10 cellular contexts compared by ENCODE assay signal in the genomic region with DNA sequence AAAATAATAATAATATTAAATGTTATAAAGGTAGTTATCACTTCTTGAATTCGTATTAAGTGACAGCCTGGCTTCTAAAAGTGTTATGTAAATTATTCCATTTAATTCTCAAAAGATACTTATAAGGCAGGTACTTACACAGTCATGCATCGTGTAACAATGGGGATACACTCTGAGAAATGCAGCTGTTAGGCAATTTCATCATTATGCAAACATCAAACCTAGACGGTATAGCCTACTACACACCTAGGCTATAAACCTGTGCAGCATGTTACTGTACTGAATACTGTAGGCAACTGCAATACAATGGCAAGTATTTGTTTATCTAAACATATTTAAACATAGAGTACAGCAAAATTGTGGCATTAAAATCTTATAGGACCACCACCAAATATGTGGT. TPM values are rescaled to one million over a fixed set of nuclear protein-coding genes. Genes with fewer than 3 reads are reported as not detected.
DNase-seq lines count a peak whose midpoint lies in the region; ATAC-seq, FAIRE-seq and TF ChIP-seq lines count a peak whose summit lies in the region.
"Had no signal": no experiment of that assay in that cellular context is flagged by ENCODE, and none has a peak within 500 bp of the region (broad histone marks: within the 10 kb centered on the region; RNA-seq: fewer than 3 reads in every experiment).

No MANE protein-coding gene starts in this region.

- H3K4me3 Mint-ChIP-seq in activated naive CD8-positive, alpha-beta T cell, result peak overlapping the region; percentile 88
- no peak overlapping the region for H3K4me3 Mint-ChIP-seq in activated naive CD8-positive, alpha-beta T cell treated with anti-CD3 and anti-CD28 coated beads for 36 hours
- H3K4me3 Mint-ChIP-seq in GM23338, result no peak overlapping the region
- no peak overlapping the region for H3K4me3 Mint-ChIP-seq in stimulated activated effector memory CD8-positive, alpha-beta T cell treated with anti-CD3 and anti-CD28 coated beads, Interleukin-12 subunit alpha, Interleukin-12 subunit beta, amount 100 ng/mL, for 72 hours

- peaks cover 57% of the 10 kb centered on the region for H3K4me1 Mint-ChIP-seq in activated naive CD8-positive, alpha-beta T cell (ENCODE audit: low read depth)
- peaks cover 27% of the 10 kb centered on the region for H3K4me1 Mint-ChIP-seq in activated naive CD8-positive, alpha-beta T cell treated with anti-CD3 and anti-CD28 coated beads for 36 hours
- H3K4me1 Mint-ChIP-seq in GM23338, result peaks cover 7% of the 10 kb centered on the region; the same call in 2 of the 3 replicates
- peaks cover 16% of the 10 kb centered on the region for H3K4me1 Mint-ChIP-seq in stimulated activated effector memory CD8-positive, alpha-beta T cell treated with anti-CD3 and anti-CD28 coated beads, Interleukin-12 subunit alpha, Interleukin-12 subunit beta, amount 100 ng/mL, for 72 hours

- H3K27me3 ChIP-seq in thoracic aorta (replicated peaks; ENCODE audit: insufficient read depth), result no peaks in the 10 kb centered on the region
- H3K27me3 ChIP-seq in GM23338 (ENCODE audit: insufficient read depth), result no peaks in the 10 kb centered on the region
- H3K27me3 ChIP-seq: body of pancreas had no signal

- H3K9me3 Mint-ChIP-seq in activated naive CD8-positive, alpha-beta T cell (ENCODE audit: low read depth), result no peaks in the 10 kb centered on the region
- H3K9me3 Mint-ChIP-seq in activated naive CD8-positive, alpha-beta T cell treated with anti-CD3 and anti-CD28 coated beads for 36 hours, result no peaks in the 10 kb centered on the region
- peaks cover 8% of the 10 kb centered on the region; the same call in 2 of the 3 replicates for H3K9me3 Mint-ChIP-seq in GM23338
- no peaks in the 10 kb centered on the region for H3K9me3 Mint-ChIP-seq in stimulated activated effector memory CD8-positive, alpha-beta T cell treated with anti-CD3 and anti-CD28 coated beads, Interleukin-12 subunit alpha, Interleukin-12 subunit beta, amount 100 ng/mL, for 72 hours

- H3K36me3 ChIP-seq in kidney (ENCODE audit: control insufficient read depth in 1 of 2, insufficient read depth in 2 of 2, low read length in 2 of 2) (no peaks in the 10 kb centered on the region), thoracic aorta (no peaks in the 10 kb centered on the region), GM23338 (ENCODE audit: insufficient read depth) (no peaks in the 10 kb centered on the region)

- no peaks in the 10 kb centered on the region for H3K9me2 ChIP-seq in GM23338 (ENCODE audit: insufficient read depth)

- H3K4me3 ChIP-seq in WI38 (ENCODE audit: low read depth, low read length) (peak overlapping the region; percentile 69), kidney (ENCODE audit: low read length in 2 of 2) (peak overlapping the region; percentile 73 to 93), thoracic aorta (peak overlapping the region; percentile 21), GM23338 (no peak overlapping the region)
- H3K4me3 ChIP-seq: body of pancreas had no signal

- H3K9me3 ChIP-seq in kidney (ENCODE audit: control insufficient read depth in 1 of 2, low read length in 2 of 2) (no peaks in the 10 kb centered on the region), thoracic aorta (no peaks in the 10 kb centered on the region)
- H3K9me3 ChIP-seq: body of pancreas had no signal

- H3F3A ChIP-seq in GM23338 (replicated peaks; ENCODE audit: low read depth), result no peaks in the 10 kb centered on the region

- H3K27me3 Mint-ChIP-seq in activated naive CD8-positive, alpha-beta T cell, result no peaks in the 10 kb centered on the region
- H3K27me3 Mint-ChIP-seq in activated naive CD8-positive, alpha-beta T cell treated with anti-CD3 and anti-CD28 coated beads for 36 hours, result no peaks in the 10 kb centered on the region
- H3K27me3 Mint-ChIP-seq in GM23338 (ENCODE audit: insufficient read depth, low read depth, poor library complexity), result no peaks in the 10 kb centered on the region

- no peaks in the 10 kb centered on the region for H4K20me1 ChIP-seq in GM23338 (replicated peaks; ENCODE audit: insufficient read depth)

- H3K27ac Mint-ChIP-seq in activated naive CD8-positive, alpha-beta T cell, result no peak overlapping the region
- H3K27ac Mint-ChIP-seq in activated naive CD8-positive, alpha-beta T cell treated with anti-CD3 and anti-CD28 coated beads for 36 hours, result no peak overlapping the region
- no peak overlapping the region for H3K27ac Mint-ChIP-seq in GM23338
- H3K27ac Mint-ChIP-seq in stimulated activated effector memory CD8-positive, alpha-beta T cell treated with anti-CD3 and anti-CD28 coated beads, Interleukin-12 subunit alpha, Interleukin-12 subunit beta, amount 100 ng/mL, for 72 hours, result no peak overlapping the region

- no peak for DNase-seq in activated naive CD8-positive, alpha-beta T cell treated with anti-CD3 and anti-CD28 coated beads for 36 hours
- no peak for DNase-seq in kidney
- no peak for DNase-seq in thoracic aorta (ENCODE audit: low spot score)
- no peak for DNase-seq in GM23338 (ENCODE audit: low spot score)
- no peak for DNase-seq in stimulated activated effector memory CD8-positive, alpha-beta T cell treated with anti-CD3 and anti-CD28 coated beads, Interleukin-12 subunit alpha, Interleukin-12 subunit beta, amount 100 ng/mL, for 72 hours (ENCODE audit: low spot score in 2 of 2)
- DNase-seq: body of pancreas had no signal

- FAIRE-seq in kidney (lab: Jason Lieb, UNC), result no peak

- H3K79me2 ChIP-seq in GM23338 (replicated peaks; ENCODE audit: insufficient read depth), result no peaks in the 10 kb centered on the region

- TF ChIP-seq CTCF in WI38 (IDR thresholded peaks at IDR 0.05; ENCODE audit: low read depth, low read length), result no peak
- no peak for TF ChIP-seq CTCF in kidney (IDR thresholded peaks at IDR 0.05; ENCODE audit: borderline replicate concordance, extremely low read depth, insufficient read depth)
- TF ChIP-seq CTCF in thoracic aorta (IDR thresholded peaks at IDR 0.05), result no peak
- no peak for TF ChIP-seq CTCF in GM23338 (conservative IDR thresholded peaks at IDR 0.05; ENCODE audit: low read depth in 2 of 2)

- no peak for ATAC-seq in thoracic aorta (ENCODE audit: insufficient number of reproducible peaks, low FRiP score, low read depth)
- ATAC-seq in HG02763 (IDR thresholded peaks at IDR 0.05; ENCODE audit: unreplicated experiment), result no peak
- no peak for ATAC-seq in GM23338
- ATAC-seq in stimulated activated effector memory CD8-positive, alpha-beta T cell treated with anti-CD3 and anti-CD28 coated beads, Interleukin-12 subunit alpha, Interleukin-12 subunit beta, amount 100 ng/mL, for 72 hours, result no peak

- peak overlapping the region in 1 of 2 donors; percentile 6 for H3K27ac ChIP-seq in kidney (ENCODE audit: low read depth in 2 of 2, low read length in 2 of 2)
- no peak overlapping the region for H3K27ac ChIP-seq in thoracic aorta
- H3K27ac ChIP-seq in GM23338 (ENCODE audit: low read depth), result no peak overlapping the region

- H3K4me1 ChIP-seq in kidney (ENCODE audit: control insufficient read depth in 1 of 2, insufficient read depth in 1 of 2, low read depth in 1 of 2, low read length in 2 of 2) (peaks cover 4 to 12% of the 10 kb centered on the region in 2 donors), thoracic aorta (ENCODE audit: control insufficient read depth in 1 of 2, low read depth in 2 of 2) (peaks cover 10 to 27% of the 10 kb centered on the region in 2 donors), GM23338 (ENCODE audit: insufficient read depth) (peaks cover 8% of the 10 kb centered on the region)

- peak overlapping the region in 1 of 2 donors; percentile 59 for H3K9ac ChIP-seq in kidney (ENCODE audit: low read length in 2 of 2)

- H3K4me2 ChIP-seq in GM23338, result no peak overlapping the region

- H2AFZ ChIP-seq in GM23338, result no peak overlapping the region

- intact Hi-C loops in kidney (cut with DNase I), result no loop called here

- peaks cover 22% of the 10 kb centered on the region for H3K36me3 Mint-ChIP-seq in activated naive CD8-positive, alpha-beta T cell
- peaks cover 2% of the 10 kb centered on the region for H3K36me3 Mint-ChIP-seq in activated naive CD8-positive, alpha-beta T cell treated with anti-CD3 and anti-CD28 coated beads for 36 hours
- peaks cover 5% of the 10 kb centered on the region; the same call in 2 of the 3 replicates for H3K36me3 Mint-ChIP-seq in GM23338 (ENCODE audit: low read depth)
- no peaks in the 10 kb centered on the region for H3K36me3 Mint-ChIP-seq in stimulated activated effector memory CD8-positive, alpha-beta T cell treated with anti-CD3 and anti-CD28 coated beads, Interleukin-12 subunit alpha, Interleukin-12 subunit beta, amount 100 ng/mL, for 72 hours

RNA-seq across cellular contexts. Expression of a gene that starts 1.5 kb away (rescaled TPM):
- total RNA-seq in activated naive CD8-positive, alpha-beta T cell treated with anti-CD3 and anti-CD28 coated beads for 36 hours, result 1 to 10 TPM; 7.2 to 9.1 TPM
- total RNA-seq in kidney (16.9 TPM), thoracic aorta (10 to 100 TPM in 1 of 2 donors, 1 to 10 TPM in 1; 9.0 to 44.3 TPM)
- polyA plus RNA-seq in kidney (ENCODE audit: insufficient read depth, low read depth, low replicate concordance) (40.9 TPM), GM23338 (2016; fragmentation: Nextera tagmentation; extraction: Ambion mirVana) (1.5 and 2.4 TPM in 2 replicates)
- 3.1 and 3.9 TPM in 2 replicates for total RNA-seq in GM23338 (2014; rRNA removed; shearing (Covaris generic))

RNA-seq across cellular contexts. Expression of a gene that starts 16.0 kb away (rescaled TPM):
- not detected for total RNA-seq in activated naive CD8-positive, alpha-beta T cell treated with anti-CD3 and anti-CD28 coated beads for 36 hours
- total RNA-seq in kidney (not detected), thoracic aorta (not detected)
- polyA plus RNA-seq in kidney (ENCODE audit: insufficient read depth, low read depth, low replicate concordance) (not detected), GM23338 (2016; fragmentation: Nextera tagmentation; extraction: Ambion mirVana) (0.10 TPM in 2 replicates)
- not detected in 2 replicates for total RNA-seq in GM23338 (2014; rRNA removed; shearing (Covaris generic))
- total RNA-seq: body of pancreas; T-helper 1 cell treated with Interleukin-12 subunit alpha and Interleukin-12 subunit beta and Interleukin-4 antibody, amounts not matched to agents 30 ng/mL and 1 ng/mL, for 36 hours had no signal

RNA-seq across cellular contexts. Expression of a gene that starts 20.5 kb away (rescaled TPM):
- total RNA-seq in activated naive CD8-positive, alpha-beta T cell treated with anti-CD3 and anti-CD28 coated beads for 36 hours, result 10 to 100 TPM; 15.0 to 16.5 TPM
- 23.3 TPM for total RNA-seq in kidney
- polyA plus RNA-seq in kidney (ENCODE audit: insufficient read depth, low read depth, low replicate concordance), result 11.0 TPM
- 10 to 100 TPM; 19.5 to 24.8 TPM for total RNA-seq in thoracic aorta
- total RNA-seq in GM23338 (2014; rRNA removed; shearing (Covaris generic)), result 2.7 TPM in 2 replicates
- polyA plus RNA-seq in GM23338 (2016; fragmentation: Nextera tagmentation; extraction: Ambion mirVana), result 2.7 and 3.2 TPM in 2 replicates
